Comparison of ENCODE assay signal across 29 cellular contexts in genomic region chr2:82591718-82592117, GRCh38.
"Had no signal": no experiment of that assay in that cellular context is flagged by ENCODE, and none has a peak within 500 bp of the region (broad histone marks: within the 10 kb centered on the region; RNA-seq: fewer than 3 reads in every experiment).

No MANE protein-coding gene starts in this region.

- H3K36me3 Mint-ChIP-seq: naive thymus-derived CD4-positive, alpha-beta T cell; natural killer cell treated with Interleukin-12 subunit alpha and Interleukin-12 subunit beta and Interleukin-15 and Interleukin-18, amount 100 ng/mL, for 72 hours; stimulated activated effector memory CD8-positive, alpha-beta T cell treated with anti-CD3 and anti-CD28 coated beads, Interleukin-12 subunit alpha, Interleukin-12 subunit beta, amount 100 ng/mL, for 72 hours had no signal

- H3K27ac ChIP-seq: heart left ventricle, left lung, ovary, skin epidermis, suprapubic skin, thoracic aorta, tibial artery, upper lobe of right lung had no signal

- ATAC-seq: heart left ventricle; left colon; left lung; mucosa of descending colon; naive thymus-derived CD4-positive, alpha-beta T cell; natural killer cell treated with Interleukin-12 subunit alpha and Interleukin-12 subunit beta and Interleukin-15 and Interleukin-18, amount 100 ng/mL, for 72 hours; right cardiac atrium; sciatic nerve; stimulated activated effector memory CD8-positive, alpha-beta T cell treated with anti-CD3 and anti-CD28 coated beads, Interleukin-12 subunit alpha, Interleukin-12 subunit beta, amount 100 ng/mL, for 72 hours; upper lobe of right lung had no signal

- H3K27me3 ChIP-seq: heart left ventricle, left lung, ovary, suprapubic skin, tibial artery, upper lobe of right lung had no signal

- H3K9me3 ChIP-seq: mucosa of descending colon, ovary, suprapubic skin, thoracic aorta, tibial artery, upper lobe of right lung had no signal

- DNase-seq: heart left ventricle; hypothalamus; kidney; left colon; left lung; midbrain; mucosa of descending colon; naive thymus-derived CD4-positive, alpha-beta T cell; ovary; right cardiac atrium; stimulated activated CD4-positive, alpha-beta T cell treated with anti-CD3 and anti-CD28 coated beads, Interleukin-12 subunit alpha, Interleukin-12 subunit beta, amount 100 ng/mL, for 4 hours; stimulated activated CD4-positive, alpha-beta T cell treated with anti-CD3 and anti-CD28 coated beads, Interleukin-15, amount 100 ng/mL, for 24 hours; stimulated activated CD4-positive, alpha-beta T cell treated with anti-CD3 and anti-CD28 coated beads, Interleukin-2, amount 100 ng/mL, for 24 hours; stimulated activated CD4-positive, alpha-beta T cell treated with anti-CD3 and anti-CD28 coated beads, Interleukin-4, amount 100 ng/mL, for 24 hours; stimulated activated naive CD4-positive, alpha-beta T cell; tibial artery; trophoblast cell; upper lobe of right lung had no signal

- H3K27ac Mint-ChIP-seq: naive thymus-derived CD4-positive, alpha-beta T cell; natural killer cell treated with Interleukin-12 subunit alpha and Interleukin-12 subunit beta and Interleukin-15 and Interleukin-18, amount 100 ng/mL, for 72 hours; progenitor cell of endocrine pancreas; stimulated activated effector memory CD8-positive, alpha-beta T cell treated with anti-CD3 and anti-CD28 coated beads, Interleukin-12 subunit alpha, Interleukin-12 subunit beta, amount 100 ng/mL, for 72 hours; stimulated activated naive CD8-positive, alpha-beta T cell treated with anti-CD3 and anti-CD28 coated beads, Interleukin-15, Interleukin-2, amounts not matched to agents 100 ng/mL and 50 ng/mL, for 24 hours had no signal

- H3K27me3 Mint-ChIP-seq: naive thymus-derived CD4-positive, alpha-beta T cell; natural killer cell treated with Interleukin-12 subunit alpha and Interleukin-12 subunit beta and Interleukin-15 and Interleukin-18, amount 100 ng/mL, for 72 hours; progenitor cell of endocrine pancreas; stimulated activated naive CD8-positive, alpha-beta T cell treated with anti-CD3 and anti-CD28 coated beads, Interleukin-15, Interleukin-2, amounts not matched to agents 100 ng/mL and 50 ng/mL, for 24 hours had no signal

- FAIRE-seq: islet of Langerhans, kidney, urothelium cell line had no signal

- H3K4me1 Mint-ChIP-seq: naive thymus-derived CD4-positive, alpha-beta T cell; stimulated activated effector memory CD8-positive, alpha-beta T cell treated with anti-CD3 and anti-CD28 coated beads, Interleukin-12 subunit alpha, Interleukin-12 subunit beta, amount 100 ng/mL, for 72 hours had no signal

- H3K4me3 ChIP-seq: heart left ventricle, left lung, lung, mucosa of descending colon, ovary, skin epidermis, suprapubic skin, thoracic aorta, tibial artery, upper lobe of right lung had no signal

- H3K36me3 ChIP-seq: heart left ventricle, left lung, ovary, suprapubic skin, thoracic aorta, tibial artery, upper lobe of right lung had no signal

- H3K4me3 Mint-ChIP-seq: naive thymus-derived CD4-positive, alpha-beta T cell; natural killer cell treated with Interleukin-12 subunit alpha and Interleukin-12 subunit beta and Interleukin-15 and Interleukin-18, amount 100 ng/mL, for 72 hours; stimulated activated effector memory CD8-positive, alpha-beta T cell treated with anti-CD3 and anti-CD28 coated beads, Interleukin-12 subunit alpha, Interleukin-12 subunit beta, amount 100 ng/mL, for 72 hours; stimulated activated naive CD8-positive, alpha-beta T cell treated with anti-CD3 and anti-CD28 coated beads, Interleukin-15, Interleukin-2, amounts not matched to agents 100 ng/mL and 50 ng/mL, for 24 hours had no signal

- H3K4me1 ChIP-seq: heart left ventricle, left lung, suprapubic skin, tibial artery, upper lobe of right lung had no signal
